Comparison of ENCODE assay signal across 1 cellular context in the genomic region with DNA sequence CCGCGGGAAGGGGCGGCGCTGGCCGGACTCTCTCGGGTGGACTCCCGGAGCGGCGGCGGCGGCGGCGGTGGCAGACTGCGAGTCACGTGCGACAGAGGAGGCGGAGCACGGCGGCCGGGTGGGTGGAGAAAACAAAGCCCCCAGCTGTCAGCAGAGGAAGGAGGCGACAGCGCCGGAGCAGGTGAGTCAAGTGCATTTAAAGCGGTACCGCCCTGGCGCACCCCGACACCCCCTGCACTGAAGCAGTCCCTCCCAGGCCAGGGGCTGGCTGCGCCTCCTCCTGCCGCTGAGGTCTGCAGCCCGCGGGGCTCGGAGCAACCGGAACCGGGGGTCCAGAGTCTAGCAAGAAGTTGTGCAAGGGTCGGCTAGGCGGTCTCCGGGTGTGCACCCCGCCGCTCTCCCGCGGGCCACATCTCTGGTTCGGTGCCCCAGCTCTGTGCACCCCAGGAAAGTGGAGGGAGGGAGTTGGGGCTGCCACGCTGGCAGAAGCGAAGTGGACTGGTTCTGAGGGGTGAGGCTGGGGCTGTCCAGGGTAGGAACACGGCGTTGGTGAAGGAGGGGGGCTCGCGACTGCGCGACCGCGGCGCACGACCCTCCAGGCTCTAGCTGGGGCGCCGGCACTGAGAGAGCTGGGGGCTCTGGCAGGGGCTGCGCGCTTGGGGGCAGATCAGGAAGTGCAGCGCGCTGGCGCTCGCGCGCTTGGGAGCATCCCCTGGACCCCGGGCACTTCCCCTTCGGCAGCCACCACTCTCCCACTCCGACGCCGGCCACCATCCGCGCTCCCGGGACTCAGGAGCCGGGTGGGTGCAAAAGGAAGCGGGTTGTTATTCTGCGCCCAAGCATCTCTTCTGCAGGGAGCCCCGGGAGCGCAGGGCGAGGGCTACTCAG.
TF ChIP-seq lines count a peak whose summit lies in the region.

No MANE protein-coding gene starts in this region.

TF ChIP-seq in GM12878, 131 proteins besides CTCF, POLR2A, EP300 and RAD21 (continued from another document):
- TF ChIP-seq, protein P1, sequence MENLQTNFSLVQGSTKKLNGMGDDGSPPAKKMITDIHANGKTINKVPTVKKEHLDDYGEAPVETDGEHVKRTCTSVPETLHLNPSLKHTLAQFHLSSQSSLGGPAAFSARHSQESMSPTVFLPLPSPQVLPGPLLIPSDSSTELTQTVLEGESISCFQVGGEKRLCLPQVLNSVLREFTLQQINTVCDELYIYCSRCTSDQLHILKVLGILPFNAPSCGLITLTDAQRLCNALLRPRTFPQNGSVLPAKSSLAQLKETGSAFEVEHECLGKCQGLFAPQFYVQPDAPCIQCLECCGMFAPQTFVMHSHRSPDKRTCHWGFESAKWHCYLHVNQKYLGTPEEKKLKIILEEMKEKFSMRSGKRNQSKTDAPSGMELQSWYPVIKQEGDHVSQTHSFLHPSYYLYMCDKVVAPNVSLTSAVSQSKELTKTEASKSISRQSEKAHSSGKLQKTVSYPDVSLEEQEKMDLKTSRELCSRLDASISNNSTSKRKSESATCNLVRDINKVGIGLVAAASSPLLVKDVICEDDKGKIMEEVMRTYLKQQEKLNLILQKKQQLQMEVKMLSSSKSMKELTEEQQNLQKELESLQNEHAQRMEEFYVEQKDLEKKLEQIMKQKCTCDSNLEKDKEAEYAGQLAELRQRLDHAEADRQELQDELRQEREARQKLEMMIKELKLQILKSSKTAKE (IDR thresholded peaks at IDR 0.05; ENCODE audit: low read depth, poor library complexity, severe bottlenecking), result no peak
- TF ChIP-seq CBX3 (IDR thresholded peaks at IDR 0.05; ENCODE audit: borderline replicate concordance, low read depth) (no peak), BACH1 (IDR thresholded peaks at IDR 0.05; ENCODE audit: borderline replicate concordance) (0 out of 2 replicates have a peak, but pooled peaks have one; percentile 30), BHLHE40 (IDR thresholded peaks at IDR 0.05; ENCODE audit: borderline replicate concordance in 1 of 2, low read depth in 2 of 2, low read length in 1 of 2) (peak; percentile 51 to 93; a peak in 3 of 4 replicates), NFXL1 (IDR thresholded peaks at IDR 0.05; ENCODE audit: borderline replicate concordance) (no peak), NFIC (IDR thresholded peaks at IDR 0.05; ENCODE audit: low read depth, low read length) (no peak), JUNB (IDR thresholded peaks at IDR 0.05) (no peak), CHD4 (IDR thresholded peaks at IDR 0.05) (no peak)
